Comparison of ENCODE assay signal across 30 cellular contexts in the genomic region with DNA sequence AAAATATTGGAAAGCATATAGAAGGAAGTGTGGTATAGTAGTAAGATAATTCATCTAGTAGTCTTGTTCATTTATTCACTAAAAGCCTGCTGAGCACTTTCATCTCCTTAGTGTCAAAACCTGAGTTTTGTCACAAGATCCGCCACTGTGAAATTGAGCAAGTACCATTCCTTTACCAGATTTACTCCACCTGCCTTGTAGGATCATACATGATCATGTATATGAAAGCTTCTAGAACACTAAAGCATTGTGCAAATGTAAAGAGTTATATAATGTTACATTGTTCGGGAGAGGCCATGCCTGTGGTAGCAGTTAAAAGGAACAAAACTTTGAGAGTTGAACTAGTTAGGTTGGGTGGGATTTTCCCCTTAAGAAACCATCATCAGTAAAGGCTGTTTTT.
"Had no signal": no experiment of that assay in that cellular context is flagged by ENCODE, and none has a peak within 500 bp of the region (broad histone marks: within the 10 kb centered on the region; RNA-seq: fewer than 3 reads in every experiment).

No MANE protein-coding gene starts in this region.

- H3K4me1 ChIP-seq: pancreas, testis, uterus had no signal

- ATAC-seq: naive thymus-derived CD8-positive, alpha-beta T cell; natural killer cell treated with Interleukin-12 subunit alpha and Interleukin-12 subunit beta and Interleukin-15 and Interleukin-18, amount 100 ng/mL, for 72 hours; pancreas; psoas muscle; right cardiac atrium; right lobe of liver; stimulated activated effector memory CD8-positive, alpha-beta T cell treated with anti-CD3 and anti-CD28 coated beads, Interleukin-12 subunit alpha, Interleukin-12 subunit beta, amount 100 ng/mL, for 72 hours; upper lobe of right lung had no signal

- H3K27me3 Mint-ChIP-seq: naive thymus-derived CD8-positive, alpha-beta T cell; progenitor cell of endocrine pancreas; stimulated activated naive B cell treated with anti-CD40 and anti-IgM and Interleukin-4, amounts not matched to agents 10 μg/mL and 1 μg/mL and 100 μg/mL, for 72 hours; stimulated activated naive CD8-positive, alpha-beta T cell treated with anti-CD3 and anti-CD28 coated beads, Interleukin-15, Interleukin-2, amounts not matched to agents 100 ng/mL and 50 ng/mL, for 24 hours; type B pancreatic cell had no signal

- H3K36me3 Mint-ChIP-seq: natural killer cell treated with Interleukin-12 subunit alpha and Interleukin-12 subunit beta and Interleukin-15 and Interleukin-18, amount 100 ng/mL, for 72 hours; stimulated activated effector memory CD8-positive, alpha-beta T cell treated with anti-CD3 and anti-CD28 coated beads, Interleukin-12 subunit alpha, Interleukin-12 subunit beta, amount 100 ng/mL, for 72 hours; type B pancreatic cell had no signal

- H3K4me3 Mint-ChIP-seq: naive thymus-derived CD8-positive, alpha-beta T cell; natural killer cell treated with Interleukin-12 subunit alpha and Interleukin-12 subunit beta and Interleukin-15 and Interleukin-18, amount 100 ng/mL, for 72 hours; nephron progenitor cell; neural crest cell; stimulated activated effector memory CD8-positive, alpha-beta T cell treated with anti-CD3 and anti-CD28 coated beads, Interleukin-12 subunit alpha, Interleukin-12 subunit beta, amount 100 ng/mL, for 72 hours; stimulated activated naive B cell treated with anti-CD40 and anti-IgM and Interleukin-4, amounts not matched to agents 10 μg/mL and 1 μg/mL and 100 μg/mL, for 72 hours; stimulated activated naive CD8-positive, alpha-beta T cell treated with anti-CD3 and anti-CD28 coated beads, Interleukin-15, Interleukin-2, amounts not matched to agents 100 ng/mL and 50 ng/mL, for 24 hours; type B pancreatic cell had no signal

- H3K9me3 ChIP-seq: neutrophil, pancreas, psoas muscle, right lobe of liver, sigmoid colon, stomach, suprapubic skin, testis, tibial artery, transverse colon, upper lobe of right lung, uterus had no signal

- H3K27ac Mint-ChIP-seq: naive thymus-derived CD8-positive, alpha-beta T cell; natural killer cell treated with Interleukin-12 subunit alpha and Interleukin-12 subunit beta and Interleukin-15 and Interleukin-18, amount 100 ng/mL, for 72 hours; nephron progenitor cell; progenitor cell of endocrine pancreas; stimulated activated effector memory CD8-positive, alpha-beta T cell treated with anti-CD3 and anti-CD28 coated beads, Interleukin-12 subunit alpha, Interleukin-12 subunit beta, amount 100 ng/mL, for 72 hours; stimulated activated naive B cell treated with anti-CD40 and anti-IgM and Interleukin-4, amounts not matched to agents 10 μg/mL and 1 μg/mL and 100 μg/mL, for 72 hours; stimulated activated naive CD8-positive, alpha-beta T cell treated with anti-CD3 and anti-CD28 coated beads, Interleukin-15, Interleukin-2, amounts not matched to agents 100 ng/mL and 50 ng/mL, for 24 hours; type B pancreatic cell had no signal

- H3K27me3 ChIP-seq: neutrophil, pancreas, right lobe of liver, sigmoid colon, stomach, suprapubic skin, testis, tibial artery, transverse colon, upper lobe of right lung, uterus had no signal

- H3K4me3 ChIP-seq: pancreas, psoas muscle, right lobe of liver, sigmoid colon, stomach, suprapubic skin, testis, tibial artery, transverse colon, upper lobe of right lung, uterus had no signal

- H3K4me1 Mint-ChIP-seq: stimulated activated effector memory CD8-positive, alpha-beta T cell treated with anti-CD3 and anti-CD28 coated beads, Interleukin-12 subunit alpha, Interleukin-12 subunit beta, amount 100 ng/mL, for 72 hours had no signal

- H3K27ac ChIP-seq: neutrophil, pancreas, psoas muscle, right lobe of liver, sigmoid colon, stomach, suprapubic skin, testis, tibial artery, transverse colon, upper lobe of right lung, uterus had no signal

- H3K9me3 Mint-ChIP-seq: naive thymus-derived CD8-positive, alpha-beta T cell; nephron progenitor cell; neural crest cell; stimulated activated naive CD8-positive, alpha-beta T cell treated with anti-CD3 and anti-CD28 coated beads, Interleukin-15, Interleukin-2, amounts not matched to agents 100 ng/mL and 50 ng/mL, for 24 hours had no signal

- DNase-seq: naive thymus-derived CD8-positive, alpha-beta T cell; nephron progenitor cell; nucleus accumbens; pancreas; psoas muscle; right cardiac atrium; right lobe of liver; sigmoid colon; small intestine; stimulated activated CD4-positive, alpha-beta T cell treated with anti-CD3 and anti-CD28 coated beads, Interleukin-15, amount 100 ng/mL, for 24 hours; stimulated activated CD4-positive, alpha-beta T cell treated with anti-CD3 and anti-CD28 coated beads, Interleukin-2, amount 100 ng/mL, for 24 hours; stimulated activated CD4-positive, alpha-beta T cell treated with anti-CD3 and anti-CD28 coated beads, Interleukin-2, amount 100 ng/mL, for 48 hours; stimulated activated CD4-positive, alpha-beta T cell treated with anti-CD3 and anti-CD28 coated beads, Interleukin-4, amount 100 ng/mL, for 24 hours; stimulated activated naive B cell treated with anti-CD40 and anti-IgM and Interleukin-4, amounts not matched to agents 10 μg/mL and 1 μg/mL and 100 μg/mL, for 72 hours; stimulated activated naive CD4-positive, alpha-beta T cell treated with Interleukin-2 at 50 U/mL for 16 hours; stomach; substantia nigra; testis; tibial artery; transverse colon; upper lobe of right lung; uterus had no signal

- H3K36me3 ChIP-seq: neutrophil, pancreas, right lobe of liver, sigmoid colon, stomach, suprapubic skin, tibial artery, transverse colon, upper lobe of right lung, uterus had no signal

- FAIRE-seq: pancreas, small intestine had no signal
